ENCODE assay signal across 21 cellular contexts in the genomic region with DNA sequence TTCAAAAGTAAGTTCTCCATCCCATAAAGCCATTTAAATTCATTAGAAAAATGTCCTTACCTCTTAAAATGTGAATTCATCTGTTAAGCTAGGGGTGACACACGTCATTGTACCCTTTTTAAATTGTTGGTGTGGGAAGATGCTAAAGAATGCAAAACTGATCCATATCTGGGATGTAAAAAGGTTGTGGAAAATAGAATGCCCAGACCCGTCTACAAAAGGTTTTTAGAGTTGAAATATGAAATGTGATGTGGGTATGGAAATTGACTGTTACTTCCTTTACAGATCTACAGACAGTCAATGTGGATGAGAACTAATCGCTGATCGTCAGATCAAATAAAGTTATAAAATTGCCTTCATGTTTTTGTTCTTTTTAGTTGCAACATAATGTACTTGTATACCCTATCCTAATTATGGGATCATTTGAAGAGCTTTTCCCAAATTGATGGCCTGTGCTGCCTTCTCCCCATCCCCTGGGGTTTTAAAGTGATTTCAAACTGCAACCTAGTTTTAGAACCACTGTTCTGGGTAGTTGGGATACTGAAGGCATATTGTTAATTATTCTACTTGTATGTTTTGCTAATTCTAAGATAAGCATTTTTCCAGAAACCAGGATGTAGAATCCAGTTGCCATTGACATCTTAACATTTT. TPM values are rescaled to one million over a fixed set of nuclear protein-coding genes. Genes with fewer than 3 reads are reported as not detected.
DNase-seq lines count a peak whose midpoint lies in the region; ATAC-seq and TF ChIP-seq lines count a peak whose summit lies in the region.
"Had no signal": no experiment of that assay in that cellular context is flagged by ENCODE, and none has a peak within 500 bp of the region (broad histone marks: within the 10 kb centered on the region; RNA-seq: fewer than 3 reads in every experiment).

No MANE protein-coding gene starts in this region.

- H3K27me3 Mint-ChIP-seq in activated T-cell treated with anti-CD3 and anti-CD28 coated beads, Interleukin-2, amount 50 U/mL, for 24 hours: no peaks in the 10 kb centered on the region
- H3K27me3 Mint-ChIP-seq in activated naive CD8-positive, alpha-beta T cell treated with anti-CD3 and anti-CD28 coated beads, Interleukin-2, amount 50 U/mL, for 24 hours: no peaks in the 10 kb centered on the region
- peaks cover 5% of the 10 kb centered on the region for H3K27me3 Mint-ChIP-seq in neural crest cell (ENCODE audit: low read depth)

- peaks cover 4% of the 10 kb centered on the region for H3K9me3 Mint-ChIP-seq in activated T-cell treated with anti-CD3 and anti-CD28 coated beads, Interleukin-2, amount 50 U/mL, for 24 hours
- no peaks in the 10 kb centered on the region for H3K9me3 Mint-ChIP-seq in activated naive CD8-positive, alpha-beta T cell treated with anti-CD3 and anti-CD28 coated beads, Interleukin-2, amount 50 U/mL, for 24 hours
- H3K9me3 Mint-ChIP-seq in neural crest cell: peaks cover 2% of the 10 kb centered on the region

- TF ChIP-seq CTCF in NB4 (IDR thresholded peaks at IDR 0.05; ENCODE audit: low read depth, low read length) (no peak), neural crest cell (conservative IDR thresholded peaks at IDR 0.05) (no peak)

- DNase-seq in activated T-cell treated with anti-CD3 and anti-CD28 coated beads, Interleukin-2, amount 50 U/mL, for 24 hours: no peak
- no peak for DNase-seq in activated T-cell treated with anti-CD3 and anti-CD28 coated beads, Interleukin-2, amount 50 U/mL, for 48 hours
- DNase-seq in NB4 (ENCODE audit: low read depth): no peak
- DNase-seq in activated naive CD8-positive, alpha-beta T cell treated with anti-CD3 and anti-CD28 coated beads, Interleukin-2, amount 50 U/mL, for 24 hours: no peak
- DNase-seq in neural crest cell (ENCODE audit: low read depth, low spot score): no peak
- DNase-seq in GDM1 (lab: John Stamatoyannopoulos, UW): no peak
- no peak for DNase-seq in DMS 273 treated with DMSO at 0.1 percent for 48 hours (lab: John Stamatoyannopoulos, UW)
- DNase-seq: activated CD4-positive, alpha-beta T cell treated with anti-CD3 and anti-CD28 coated beads for 4 hours; activated effector memory CD4-positive, alpha-beta T cell treated with Interleukin-2 at 50 U/mL for 16 hours; COR-L47; glutamatergic neuron; lower lobe of right lung; MG63; NCI-H1694 treated with DMSO at 0.1 percent for 48 hours; NCI-H446; SHP77; stimulated activated naive CD4-positive, alpha-beta T cell; T1000 had no signal

- peak overlapping the region; percentile 98 for H3K4me3 ChIP-seq in NB4 (ENCODE audit: low read depth, low read length)
- H3K4me3 ChIP-seq: esophagus muscularis mucosa, HAP-1, lower lobe of right lung, MG63 had no signal

- ATAC-seq in activated naive CD8-positive, alpha-beta T cell treated with anti-CD3 and anti-CD28 coated beads, Interleukin-2, amount 50 U/mL, for 24 hours: no peak
- no peak for ATAC-seq in GM19455 (IDR thresholded peaks at IDR 0.05; ENCODE audit: unreplicated experiment)
- ATAC-seq: lower lobe of right lung had no signal

- H3K36me3 Mint-ChIP-seq in activated T-cell treated with anti-CD3 and anti-CD28 coated beads, Interleukin-2, amount 50 U/mL, for 24 hours (ENCODE audit: low read depth): peaks cover 95% of the 10 kb centered on the region
- H3K36me3 Mint-ChIP-seq in activated naive CD8-positive, alpha-beta T cell treated with anti-CD3 and anti-CD28 coated beads, Interleukin-2, amount 50 U/mL, for 24 hours (ENCODE audit: low read depth): peaks cover 76% of the 10 kb centered on the region
- peaks cover 49% of the 10 kb centered on the region for H3K36me3 Mint-ChIP-seq in neural crest cell (ENCODE audit: low read depth)

- no peak for TF ChIP-seq POLR2A in NB4 (IDR thresholded peaks at IDR 0.05; ENCODE audit: extremely low read depth, insufficient read length)

- H3K4me1 Mint-ChIP-seq in activated T-cell treated with anti-CD3 and anti-CD28 coated beads, Interleukin-2, amount 50 U/mL, for 24 hours (ENCODE audit: low read depth): peaks cover 72% of the 10 kb centered on the region
- peaks cover 59% of the 10 kb centered on the region for H3K4me1 Mint-ChIP-seq in activated naive CD8-positive, alpha-beta T cell treated with anti-CD3 and anti-CD28 coated beads, Interleukin-2, amount 50 U/mL, for 24 hours
- peaks cover 49% of the 10 kb centered on the region for H3K4me1 Mint-ChIP-seq in neural crest cell

- H3K4me3 Mint-ChIP-seq in activated T-cell treated with anti-CD3 and anti-CD28 coated beads, Interleukin-2, amount 50 U/mL, for 24 hours: peak overlapping the region; percentile 99
- H3K4me3 Mint-ChIP-seq in activated naive CD8-positive, alpha-beta T cell treated with anti-CD3 and anti-CD28 coated beads, Interleukin-2, amount 50 U/mL, for 24 hours: peak overlapping the region; percentile 96
- peak overlapping the region; percentile 95 for H3K4me3 Mint-ChIP-seq in neural crest cell

- peak overlapping the region; percentile 99 for H3K27ac Mint-ChIP-seq in activated T-cell treated with anti-CD3 and anti-CD28 coated beads, Interleukin-2, amount 50 U/mL, for 24 hours
- peak overlapping the region; percentile 99 for H3K27ac Mint-ChIP-seq in activated naive CD8-positive, alpha-beta T cell treated with anti-CD3 and anti-CD28 coated beads, Interleukin-2, amount 50 U/mL, for 24 hours
- no peak overlapping the region for H3K27ac Mint-ChIP-seq in neural crest cell (ENCODE audit: unreplicated experiment)

RNA-seq across cellular contexts. Expression of a gene that starts 4.1 kb away (rescaled TPM):
- total RNA-seq in neural crest cell: 1,439 and 1,563 TPM in 2 replicates
